Comparison of ENCODE assay signal across 19 cellular contexts in the genomic region with DNA sequence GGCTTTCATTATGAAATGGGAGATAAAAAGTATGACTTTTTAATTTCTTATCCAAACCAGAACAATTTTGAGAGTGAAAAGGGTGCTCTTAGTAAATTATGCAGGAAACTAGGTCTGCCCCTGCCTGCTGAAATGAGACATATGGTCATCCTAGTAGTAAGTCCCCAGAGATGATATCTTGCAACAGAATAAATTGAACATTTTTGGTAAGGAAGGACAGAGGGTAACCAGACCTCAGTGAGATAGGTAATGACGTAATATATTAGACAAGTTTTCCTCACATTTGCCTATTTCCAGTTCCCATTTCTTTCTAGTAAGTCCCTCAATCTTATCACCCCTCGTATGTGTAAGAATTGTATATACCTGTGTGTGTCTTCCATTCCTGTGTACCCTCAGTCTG.
DNase-seq lines count a peak whose midpoint lies in the region; ATAC-seq, FAIRE-seq and TF ChIP-seq lines count a peak whose summit lies in the region.
"Had no signal": no experiment of that assay in that cellular context is flagged by ENCODE, and none has a peak within 500 bp of the region (broad histone marks: within the 10 kb centered on the region; RNA-seq: fewer than 3 reads in every experiment).

No MANE protein-coding gene starts in this region.

- H4K20me1 ChIP-seq in HepG2 (ENCODE audit: insufficient read depth, low read length): no peaks in the 10 kb centered on the region

- no peak for TF ChIP-seq CTCF in left ventricle myocardium inferior (IDR thresholded peaks at IDR 0.05; ENCODE audit: borderline replicate concordance)
- TF ChIP-seq CTCF in HepG2 (CRISPR knock-in tag; IDR thresholded peaks at IDR 0.05): no peak
- TF ChIP-seq CTCF in right lobe of liver (IDR thresholded peaks at IDR 0.05): no peak
- TF ChIP-seq CTCF in fibroblast of mammary gland (conservative IDR thresholded peaks at IDR 0.05; ENCODE audit: control insufficient read depth, insufficient read depth, low read depth, low read length): no peak

- TF ChIP-seq RAD21 in HepG2 (CRISPR knock-in tag; IDR thresholded peaks at IDR 0.05): no peak

- ATAC-seq in Right ventricle myocardium inferior (peak; percentile 77), HepG2 (no peak), right lobe of liver (no peak), HG02970 (IDR thresholded peaks at IDR 0.05; ENCODE audit: low FRiP score, unreplicated experiment) (no peak)

- no peaks in the 10 kb centered on the region for H3K27me3 ChIP-seq in left ventricle myocardium inferior (ENCODE audit: low read depth)
- H3K27me3 ChIP-seq in HepG2 (ENCODE audit: control insufficient read depth in 1 of 2, insufficient read depth in 2 of 2, low read length in 2 of 2): no peaks in the 10 kb centered on the region
- H3K27me3 ChIP-seq in right lobe of liver: no peaks in the 10 kb centered on the region

- no peak for DNase-seq in Right ventricle myocardium inferior (ENCODE audit: missing footprints)
- DNase-seq in left ventricle myocardium inferior: no peak
- no peak for DNase-seq in HepG2 (ENCODE audit: low spot score)
- DNase-seq in right lobe of liver: no peak
- peak; percentile 25 for DNase-seq in fibroblast of mammary gland (ENCODE audit: low read depth)
- no peak for DNase-seq in ecto neural progenitor cell (ENCODE audit: low spot score)
- DNase-seq: C1 segment of cervical spinal cord; Calu3; CD4-positive, alpha-beta memory T cell; COR-L47; DMS53; DMS79 treated with DMSO at 0.1 percent for 48 hours; GF-D8; GOT3 had no signal

- no peak overlapping the region for H3K9ac ChIP-seq in HepG2 (ENCODE audit: insufficient read depth, low read depth, low read length)

- no peaks in the 10 kb centered on the region for H3K79me2 ChIP-seq in HepG2 (ENCODE audit: insufficient read depth, low read length)

- FAIRE-seq in HepG2 (lab: Jason Lieb, UNC): no peak
- FAIRE-seq: GM12891, GM18507, H54 had no signal

- H3K4me1 ChIP-seq in left ventricle myocardium inferior (peaks cover 7% of the 10 kb centered on the region), HepG2 (ENCODE audit: insufficient read depth, low read length) (no peaks in the 10 kb centered on the region), right lobe of liver (no peaks in the 10 kb centered on the region)
- H3K4me1 ChIP-seq: HAP-1 had no signal

- 3% methylated on average over 2 of the region's 2 CpGs for WGBS in HepG2 (ENCODE audit: low lambda C conversion rate)
- WGBS in right lobe of liver (ENCODE audit: insufficient coverage, low coverage, low lambda C conversion rate, missing lambda C conversion rate): 37% methylated on average over 2 of the region's 2 CpGs

- H3K9me3 ChIP-seq in left ventricle myocardium inferior (replicated peaks) (no peaks in the 10 kb centered on the region), HepG2 (ENCODE audit: low read length) (no peaks in the 10 kb centered on the region), right lobe of liver (no peaks in the 10 kb centered on the region)
- H3K9me3 ChIP-seq: HAP-1 had no signal

- H3K4me3 ChIP-seq in left ventricle myocardium inferior: no peak overlapping the region
- H3K4me3 ChIP-seq in HepG2 (replicated peaks in 1 of 3; ENCODE audit: insufficient read depth in 1 of 3, low read depth in 2 of 3, low read length in 3 of 3): no peak overlapping the region
- H3K4me3 ChIP-seq in right lobe of liver: no peak overlapping the region
- no peak overlapping the region for H3K4me3 ChIP-seq in fibroblast of mammary gland (ENCODE audit: control insufficient read depth, low read depth, low read length)
- H3K4me3 ChIP-seq: HAP-1 had no signal

- intact Hi-C loops in Right ventricle myocardium inferior (cut with DNase I): no loop called here
- intact Hi-C loops in left ventricle myocardium inferior (cut with micrococcal nuclease): no loop called here
- intact Hi-C loops in HepG2 (cut with micrococcal nuclease; ENCODE audit: unreplicated experiment): no loop called here
- intact Hi-C loops in right lobe of liver (cut with DNase I): no loop called here

- H2AFZ ChIP-seq in HepG2 (ENCODE audit: low read length): no peak overlapping the region

- TF ChIP-seq POLR2A in HepG2 (IDR thresholded peaks at IDR 0.05; ENCODE audit: insufficient read depth in 1 of 2, low read depth in 2 of 2, low read length in 2 of 2) (no peak), right lobe of liver (IDR thresholded peaks at IDR 0.05) (no peak)

- CTCF ChIA-PET in HepG2 (lab: Yijun Ruan, JAX; ENCODE audit: low intra/inter-chr PET ratio, low total read pairs): no interaction called here

- no peak overlapping the region for H3K27ac ChIP-seq in left ventricle myocardium inferior (replicated peaks)
- no peak overlapping the region for H3K27ac ChIP-seq in HepG2 (ENCODE audit: extremely low read length, insufficient read depth, low read length)
- H3K27ac ChIP-seq in right lobe of liver: no peak overlapping the region

- POLR2A ChIA-PET in HepG2 (lab: Yijun Ruan, JAX): no interaction called here

- no TSS peak for BruUV-seq in HepG2 (replicated peaks; lab: Mats Ljungman, UMichigan)

- in situ Hi-C loops in HepG2 (cut with HindIII; ENCODE audit: extremely low pct_ligation_motif_present, low pct_unique_long_range_greater_than_20kb): no loop called here

- TF ChIP-seq EP300 in HepG2 (IDR thresholded peaks at IDR 0.05; ENCODE audit: low read depth in 2 of 2, low read length in 2 of 2) (no peak), HepG2 (CRISPR knock-in tag; IDR thresholded peaks at IDR 0.05; ENCODE audit: borderline replicate concordance) (no peak)

- H3K36me3 ChIP-seq in left ventricle myocardium inferior: peaks cover 17% of the 10 kb centered on the region
- no peaks in the 10 kb centered on the region for H3K36me3 ChIP-seq in HepG2 (replicated peaks in 1 of 2; ENCODE audit: control insufficient read depth in 1 of 2, insufficient read depth in 2 of 2, low read length in 2 of 2)
- H3K36me3 ChIP-seq in right lobe of liver: no peaks in the 10 kb centered on the region
- H3K36me3 ChIP-seq: HAP-1 had no signal

- no peak overlapping the region for H3K4me2 ChIP-seq in HepG2 (ENCODE audit: low read depth, low read length)

TF ChIP-seq in HepG2, 621 proteins besides CTCF, POLR2A, EP300 and RAD21:
- peak; percentile 53 for TF ChIP-seq CREB1 (IDR thresholded peaks at IDR 0.05)
- TF ChIP-seq CREB1 (CRISPR knock-in tag; IDR thresholded peaks at IDR 0.05): no peak
- no peak for TF ChIP-seq ZNF432 (CRISPR knock-in tag; IDR thresholded peaks at IDR 0.05; ENCODE audit: borderline replicate concordance)
- peak; percentile 93 for TF ChIP-seq ATF7 (IDR thresholded peaks at IDR 0.05)
- no peak for TF ChIP-seq ATF7 (CRISPR knock-in tag; IDR thresholded peaks at IDR 0.05)
- no peak for TF ChIP-seq EZH2 (conservative IDR thresholded peaks at IDR 0.05; ENCODE audit: low read depth, low read length)
